Comparison of ENCODE assay signal across 26 cellular contexts in genomic region chr11:15227011-15227410, GRCh38.
"Had no signal": no experiment of that assay in that cellular context is flagged by ENCODE, and none has a peak within 500 bp of the region (broad histone marks: within the 10 kb centered on the region; RNA-seq: fewer than 3 reads in every experiment).

No MANE protein-coding gene starts in this region.

- DNase-seq: activated CD4-positive, alpha-beta T cell treated with anti-CD3 and anti-CD28 coated beads for 36 hours; activated CD4-positive, alpha-beta T cell treated with anti-CD3 and anti-CD28 coated beads, Interleukin-2, amount 10 ng/mL, durations not matched to agents 24 days and 14 days; activated CD4-positive, alpha-beta T cell treated with anti-CD3 and anti-CD28 coated beads, Interleukin-2, amount 50 U/mL, for 4 hours; activated CD4-positive, CD25-positive, alpha-beta regulatory T cell; activated CD4-positive, CD25-positive, alpha-beta regulatory T cell treated with anti-CD3 and anti-CD28 coated beads, Interleukin-2, amount 50 U/mL, for 72 hours; activated CD8-positive, alpha-beta memory T cell treated with anti-CD3 and anti-CD28 coated beads for 24 hours; activated CD8-positive, alpha-beta T cell treated with anti-CD3 and anti-CD28 coated beads for 36 hours; activated effector memory CD4-positive, alpha-beta T cell treated with Interleukin-2 at 50 U/mL for 16 hours; activated gamma-delta T cell treated with Interleukin-2 at 50 U/mL for 16 hours; activated naive CD4-positive, alpha-beta T cell treated with anti-CD3 and anti-CD28 coated beads, Interleukin-2, amount 50 U/mL, for 16 hours; activated naive CD4-positive, alpha-beta T cell treated with Interleukin-2 at 50 U/mL for 16 hours; activated T-cell treated with anti-CD3 and anti-CD28 coated beads, Interleukin-2, amount 50 U/mL, for 4 hours; amniotic stem cell; anterior cingulate cortex; body of pancreas; cortex of kidney; dermis blood vessel endothelial cell; effector CD4-positive, alpha-beta T cell; effector memory CD8-positive, alpha-beta T cell; erythroblast; foreskin keratinocyte; gastrocnemius medialis; glutamatergic neuron; heart left ventricle; T-helper 2 cell had no signal

- ATAC-seq: activated CD4-positive, alpha-beta T cell treated with anti-CD3 and anti-CD28 coated beads for 36 hours; activated CD8-positive, alpha-beta T cell treated with anti-CD3 and anti-CD28 coated beads for 36 hours; activated T-cell treated with anti-CD3 and anti-CD28 coated beads, Interleukin-2, amount 50 U/mL, for 4 hours; activated T-helper 17 cell treated with anti-CD3 and anti-CD28 coated beads, Interleukin-2, amount 50 U/mL, for 72 hours; body of pancreas; effector memory CD8-positive, alpha-beta T cell; foreskin keratinocyte; gastrocnemius medialis; heart left ventricle had no signal
